11 cellular contexts compared by ENCODE assay signal in genomic region chr6:16257999-16258708, GRCh38. TPM values are rescaled to one million over a fixed set of nuclear protein-coding genes. Genes with fewer than 3 reads are reported as not detected.
DNase-seq lines count a peak whose midpoint lies in the region; ATAC-seq and TF ChIP-seq lines count a peak whose summit lies in the region.
"Had no signal": no experiment of that assay in that cellular context is flagged by ENCODE, and none has a peak within 500 bp of the region (broad histone marks: within the 10 kb centered on the region; RNA-seq: fewer than 3 reads in every experiment).

No MANE protein-coding gene starts in this region.

- in situ Hi-C loops in G401 (cut with HindIII; ENCODE audit: low sequenced_read_pairs), result no loop called here

- H3K36me3 Mint-ChIP-seq in activated naive CD4-positive, alpha-beta T cell treated with anti-CD3 and anti-CD28 coated beads, Interleukin-2, amount 50 U/mL, for 72 hours, result no peaks in the 10 kb centered on the region
- no peaks in the 10 kb centered on the region for H3K36me3 Mint-ChIP-seq in type B pancreatic cell

- peak; percentile 61 to 87 for ATAC-seq in activated naive CD4-positive, alpha-beta T cell treated with anti-CD3 and anti-CD28 coated beads, Interleukin-2, amount 50 U/mL, for 72 hours
- ATAC-seq in GM19035 (IDR thresholded peaks at IDR 0.05; ENCODE audit: unreplicated experiment), result no peak

- H3K27ac Mint-ChIP-seq in activated naive CD4-positive, alpha-beta T cell treated with anti-CD3 and anti-CD28 coated beads, Interleukin-2, amount 50 U/mL, for 72 hours, result no peak overlapping the region
- peak overlapping the region; percentile 44 for H3K27ac Mint-ChIP-seq in type B pancreatic cell
- H3K27ac Mint-ChIP-seq: T-helper 2 cell treated with Interferon-gamma antibody and Interleukin-4, amounts not matched to agents 5 μg/mL and 100 μg/mL, for 36 hours had no signal

- peaks cover 5% of the 10 kb centered on the region for H3K27me3 Mint-ChIP-seq in type B pancreatic cell

- H3K4me3 Mint-ChIP-seq in type B pancreatic cell, result no peak overlapping the region
- H3K4me3 Mint-ChIP-seq: T-helper 2 cell treated with Interferon-gamma antibody and Interleukin-4, amounts not matched to agents 5 μg/mL and 100 μg/mL, for 36 hours had no signal

- H3K9me3 ChIP-seq in mesodermal cell (ENCODE audit: control insufficient read depth, low read length), result no peaks in the 10 kb centered on the region

- no peak overlapping the region for H3K4me3 ChIP-seq in mesodermal cell (ENCODE audit: extremely low read depth, insufficient read depth, low read length, poor library complexity, severe bottlenecking)
- H3K4me3 ChIP-seq: GM23248 had no signal

- no peak for TF ChIP-seq CTCF in type B pancreatic cell (conservative IDR thresholded peaks at IDR 0.05)

- no peaks in the 10 kb centered on the region for H3K36me3 ChIP-seq in mesodermal cell (ENCODE audit: control insufficient read depth, insufficient read depth, low read length)

- H3K9me3 Mint-ChIP-seq in activated naive CD4-positive, alpha-beta T cell treated with anti-CD3 and anti-CD28 coated beads, Interleukin-2, amount 50 U/mL, for 72 hours, result no peaks in the 10 kb centered on the region
- no peaks in the 10 kb centered on the region for H3K9me3 Mint-ChIP-seq in type B pancreatic cell
- H3K9me3 Mint-ChIP-seq: T-helper 2 cell treated with Interferon-gamma antibody and Interleukin-4, amounts not matched to agents 5 μg/mL and 100 μg/mL, for 36 hours had no signal

- peaks cover 17% of the 10 kb centered on the region for H3K4me1 Mint-ChIP-seq in type B pancreatic cell (ENCODE audit: unreplicated experiment)

- WGBS in mesodermal cell (ENCODE audit: insufficient coverage in 2 of 2), 2 experiments, result 49 to 65% methylated on average over 7 of the region's 7 CpGs

- no peak for TF ChIP-seq POLR2A in erythroblast (IDR thresholded peaks at IDR 0.05; ENCODE audit: low read length)

- DNase-seq in activated naive CD4-positive, alpha-beta T cell treated with anti-CD3 and anti-CD28 coated beads, Interleukin-2, amount 50 U/mL, for 72 hours (ENCODE audit: low spot score in 2 of 2), result no peak
- DNase-seq in activated naive CD4-positive, alpha-beta T cell (lab: John Stamatoyannopoulos, UW), result no peak
- DNase-seq in erythroblast (lab: John Stamatoyannopoulos, UW) (peak; percentile 33 to 44), type B pancreatic cell (ENCODE audit: extremely low spot score, unreplicated experiment) (no peak), G401 (ENCODE audit: low spot score) (no peak), 8988T (no peak)
- DNase-seq: GM23248, NCI-H1105 treated with DMSO at 0.1 percent for 48 hours had no signal

- peaks cover 11% of the 10 kb centered on the region for H3K4me1 ChIP-seq in mesodermal cell (ENCODE audit: control insufficient read depth, insufficient read depth, low read length, poor library complexity, severe bottlenecking)

- peak overlapping the region; percentile 73 for H3K27ac ChIP-seq in mesodermal cell (ENCODE audit: low read depth, low read length, severe bottlenecking)
- H3K27ac ChIP-seq: GM23248 had no signal

RNA-seq across cellular contexts. Expression of gene GMPR, which starts 19.8 kb away (rescaled TPM):
- 1 to 10 TPM in 1 of 2 donors, under 1 TPM in 1; 0.23 to 2.5 TPM for total RNA-seq in activated naive CD4-positive, alpha-beta T cell treated with anti-CD3 and anti-CD28 coated beads, Interleukin-2, amount 50 U/mL, for 72 hours
- 12.9 TPM for polyA plus RNA-seq in mesodermal cell (2013, experiment 1 of 2)
- 11.4 TPM for polyA plus RNA-seq in mesodermal cell (2013, experiment 2 of 2)
- total RNA-seq in type B pancreatic cell (ENCODE audit: low replicate concordance), result 1.8 and 3.8 TPM in 2 replicates
- not detected in 2 replicates for total RNA-seq in G401 (2014; rRNA removed; shearing (Covaris generic))

Comparison
In these comparisons a context has a peak if more than half of its experiments do, and no peak if none do; other contexts are left out.
1. DNase-seq: peak in erythroblast (2 of 2); none in activated naive CD4-positive, alpha-beta T cell treated with anti-CD3 and anti-CD28 coated beads, Interleukin-2, amount 50 U/mL, for 72 hours (0 of 2), activated naive CD4-positive, alpha-beta T cell (0 of 4), type B pancreatic cell (single experiment), G401 (single experiment) and 8988T (single experiment).